ENCODE assay signal across 38 cellular contexts in genomic region chr18:46578987-46579386, GRCh38.
"Had no signal": no experiment of that assay in that cellular context is flagged by ENCODE, and none has a peak within 500 bp of the region (broad histone marks: within the 10 kb centered on the region; RNA-seq: fewer than 3 reads in every experiment).

No MANE protein-coding gene starts in this region.

- H3K4me3 Mint-ChIP-seq: activated B cell treated with CpG ODN at 0.5 μM for 24 hours; activated CD4-positive, alpha-beta memory T cell treated with anti-CD3 and anti-CD28 coated beads for 36 hours; activated CD4-positive, alpha-beta T cell treated with anti-CD3 and anti-CD28 coated beads, Interleukin-2, amount 10 ng/mL, durations not matched to agents 24 days and 14 days; activated CD8-positive, alpha-beta T cell treated with anti-CD3 and anti-CD28 coated beads for 36 hours; activated naive CD4-positive, alpha-beta T cell treated with anti-CD3 and anti-CD28 coated beads for 36 hours; activated naive CD8-positive, alpha-beta T cell treated with anti-CD3 and anti-CD28 coated beads for 36 hours; activated T-cell treated with anti-CD3 and anti-CD28 coated beads, Interleukin-2, amount 50 U/mL, for 4 hours; activated T-cell treated with anti-CD3 and anti-CD28 coated beads, Interleukin-2, amount 50 U/mL, for 72 hours; activated T-helper 1 cell treated with anti-CD3 and anti-CD28 coated beads, Interleukin-12 subunit alpha, Interleukin-12 subunit beta, Interleukin-2, Interleukin-4 antibody, amounts not matched to agents 30 ng/mL and 10 ng/mL and 1 ng/mL, durations not matched to agents 14 hours and 24 hours and 36 hours; activated T-helper 17 cell treated with anti-CD3 and anti-CD28 coated beads, Interleukin-2, amount 50 U/mL, for 72 hours; central memory CD8-positive, alpha-beta T cell; T-cell; T-helper 2 cell treated with Interferon-gamma antibody and Interleukin-4, amounts not matched to agents 5 μg/mL and 100 μg/mL, for 36 hours had no signal

- H3K4me3 ChIP-seq: adrenal gland, body of pancreas, breast epithelium, cardiac muscle cell had no signal

- H3K27ac Mint-ChIP-seq: activated B cell treated with CpG ODN at 0.5 μM for 24 hours; activated CD4-positive, alpha-beta memory T cell treated with anti-CD3 and anti-CD28 coated beads for 36 hours; activated CD4-positive, alpha-beta T cell treated with anti-CD3 and anti-CD28 coated beads, Interleukin-2, amount 10 ng/mL, durations not matched to agents 24 days and 14 days; activated CD8-positive, alpha-beta T cell treated with anti-CD3 and anti-CD28 coated beads for 36 hours; activated naive CD4-positive, alpha-beta T cell treated with anti-CD3 and anti-CD28 coated beads for 36 hours; activated naive CD4-positive, alpha-beta T cell treated with anti-CD3 and anti-CD28 coated beads, Interleukin-2, amount 50 U/mL, for 72 hours; activated naive CD8-positive, alpha-beta T cell treated with anti-CD3 and anti-CD28 coated beads for 36 hours; activated T-cell treated with anti-CD3 and anti-CD28 coated beads, Interleukin-2, amount 50 U/mL, for 72 hours; activated T-helper 1 cell treated with anti-CD3 and anti-CD28 coated beads, Interleukin-12 subunit alpha, Interleukin-12 subunit beta, Interleukin-2, Interleukin-4 antibody, amounts not matched to agents 30 ng/mL and 10 ng/mL and 1 ng/mL, durations not matched to agents 14 hours and 24 hours and 36 hours; activated T-helper 17 cell treated with anti-CD3 and anti-CD28 coated beads, Interleukin-2, amount 50 U/mL, for 72 hours; T-cell; T-helper 2 cell treated with Interferon-gamma antibody and Interleukin-4, amounts not matched to agents 5 μg/mL and 100 μg/mL, for 36 hours had no signal

- H3K4me1 ChIP-seq: adrenal gland, body of pancreas, breast epithelium had no signal

- DNase-seq: activated B cell treated with CpG ODN at 0.5 μM for 24 hours; activated CD4-positive, alpha-beta memory T cell treated with anti-CD3 and anti-CD28 coated beads for 36 hours; activated CD4-positive, alpha-beta T cell treated with anti-CD3 and anti-CD28 coated beads for 4 hours; activated CD4-positive, alpha-beta T cell treated with anti-CD3 and anti-CD28 coated beads, Interleukin-2, amount 10 ng/mL, durations not matched to agents 24 days and 14 days; activated CD4-positive, alpha-beta T cell treated with anti-CD3 and anti-CD28 coated beads, Interleukin-2, amount 50 U/mL, for 1 hour; activated CD4-positive, alpha-beta T cell treated with anti-CD3 and anti-CD28 coated beads, Interleukin-2, amount 50 U/mL, for 4 hours; activated CD4-positive, CD25-positive, alpha-beta regulatory T cell treated with anti-CD3 and anti-CD28 coated beads, Interleukin-2, amount 50 U/mL, for 72 hours; activated CD8-positive, alpha-beta memory T cell treated with anti-CD3 and anti-CD28 coated beads, Interleukin-2, amount 50 U/mL, for 4 hours; activated CD8-positive, alpha-beta T cell treated with anti-CD3 and anti-CD28 coated beads for 36 hours; activated effector memory CD4-positive, alpha-beta T cell treated with anti-CD3 and anti-CD28 coated beads, Interleukin-2, amount 50 U/mL, for 16 hours; activated gamma-delta T cell treated with Interleukin-2 at 50 U/mL for 16 hours; activated naive CD4-positive, alpha-beta T cell; activated naive CD4-positive, alpha-beta T cell treated with anti-CD3 and anti-CD28 coated beads for 36 hours; activated naive CD4-positive, alpha-beta T cell treated with anti-CD3 and anti-CD28 coated beads, Interleukin-2, amount 50 U/mL, for 16 hours; activated naive CD8-positive, alpha-beta T cell treated with anti-CD3 and anti-CD28 coated beads for 36 hours; activated T-cell treated with anti-CD3 and anti-CD28 coated beads for 4 hours; activated T-cell treated with anti-CD3 and anti-CD28 coated beads, Interleukin-2, amount 50 U/mL, for 1 hour; activated T-cell treated with anti-CD3 and anti-CD28 coated beads, Interleukin-2, amount 50 U/mL, for 4 hours; activated T-cell treated with anti-CD3 and anti-CD28 coated beads, Interleukin-2, amount 50 U/mL, for 72 hours; adrenal gland; amniotic stem cell; aorta; body of pancreas; brain microvascular endothelial cell; cerebellar nuclear complex; T-cell; T-helper 2 cell; T-helper 9 cell had no signal

- ATAC-seq: activated CD8-positive, alpha-beta T cell treated with anti-CD3 and anti-CD28 coated beads for 36 hours; activated naive CD4-positive, alpha-beta T cell treated with anti-CD3 and anti-CD28 coated beads, Interleukin-2, amount 50 U/mL, for 72 hours; activated T-cell treated with anti-CD3 and anti-CD28 coated beads, Interleukin-2, amount 50 U/mL, for 4 hours; activated T-cell treated with anti-CD3 and anti-CD28 coated beads, Interleukin-2, amount 50 U/mL, for 72 hours; activated T-helper 17 cell treated with anti-CD3 and anti-CD28 coated beads, Interleukin-2, amount 50 U/mL, for 72 hours; body of pancreas; T-cell had no signal

- H3K36me3 ChIP-seq: adrenal gland, brain microvascular endothelial cell, breast epithelium, cardiac muscle cell had no signal

- H3K27ac ChIP-seq: adrenal gland, body of pancreas, brain microvascular endothelial cell, breast epithelium, cardiac muscle cell, VCaP had no signal

- H3K36me3 Mint-ChIP-seq: activated CD4-positive, alpha-beta memory T cell treated with anti-CD3 and anti-CD28 coated beads for 36 hours had no signal

- FAIRE-seq: astrocyte, TTC549 had no signal

- H3K27me3 ChIP-seq: body of pancreas, brain microvascular endothelial cell, breast epithelium, cardiac muscle cell had no signal

- H3K4me1 Mint-ChIP-seq: activated B cell treated with CpG ODN at 0.5 μM for 24 hours; activated CD4-positive, alpha-beta T cell treated with anti-CD3 and anti-CD28 coated beads, Interleukin-2, amount 10 ng/mL, durations not matched to agents 24 days and 14 days; activated T-helper 17 cell treated with anti-CD3 and anti-CD28 coated beads, Interleukin-2, amount 50 U/mL, for 72 hours; central memory CD8-positive, alpha-beta T cell; T-cell had no signal
